16 cellular contexts compared by ENCODE assay signal in the genomic region with DNA sequence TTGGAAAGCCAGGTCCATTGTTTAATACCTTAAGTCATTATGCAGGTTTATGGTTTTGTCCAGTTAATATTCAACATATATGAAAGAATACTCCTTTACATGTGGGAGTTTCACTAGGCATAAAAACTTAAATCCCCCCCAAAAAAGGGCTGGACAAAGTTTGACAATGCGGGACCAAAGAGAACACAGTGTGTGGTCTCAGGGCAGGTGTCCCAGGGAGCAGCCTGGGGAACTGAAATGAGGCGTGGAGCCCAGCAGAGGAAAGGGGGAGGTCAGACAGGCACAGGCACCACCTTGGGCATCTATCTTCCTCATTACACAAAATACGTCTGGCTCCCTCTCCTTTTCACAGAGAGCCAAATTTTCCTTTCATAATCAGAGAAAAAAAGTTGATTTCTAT. TPM values are rescaled to one million over a fixed set of nuclear protein-coding genes. Genes with fewer than 3 reads are reported as not detected.
"Had no signal": no experiment of that assay in that cellular context is flagged by ENCODE, and none has a peak within 500 bp of the region (broad histone marks: within the 10 kb centered on the region; RNA-seq: fewer than 3 reads in every experiment).

No MANE protein-coding gene starts in this region.

- H3K4me1 ChIP-seq: ascending aorta, breast epithelium, spleen had no signal

- H3K27me3 ChIP-seq: ascending aorta, breast epithelium, spleen had no signal

- DNase-seq: activated CD4-positive, alpha-beta T cell treated with anti-CD3 and anti-CD28 coated beads, Interleukin-2, amount 50 U/mL, for 4 hours; activated gamma-delta T cell; dermis blood vessel endothelial cell; effector memory CD4-positive, alpha-beta T cell; foreskin fibroblast; hypothalamus; mesenchymal stem cell; naive thymus-derived CD8-positive, alpha-beta T cell; spleen; stimulated activated naive B cell treated with anti-CD40 and anti-IgM and Interleukin-4, amounts not matched to agents 10 μg/mL and 1 μg/mL and 100 μg/mL, for 72 hours; T-helper 2 cell; WERI-Rb-1 had no signal

- H3K36me3 ChIP-seq: ascending aorta, spleen, thoracic aorta, WERI-Rb-1 had no signal

- H3K4me3 ChIP-seq: ascending aorta, breast epithelium, spleen, thoracic aorta had no signal

- H3K27ac ChIP-seq: ascending aorta, breast epithelium, spleen, thoracic aorta, WERI-Rb-1 had no signal

- ATAC-seq: naive thymus-derived CD8-positive, alpha-beta T cell; sciatic nerve; stimulated activated naive B cell treated with anti-CD40 and anti-IgM and Interleukin-4, amounts not matched to agents 10 μg/mL and 1 μg/mL and 100 μg/mL, for 72 hours had no signal

- H3K9me3 ChIP-seq: ascending aorta, breast epithelium, spleen, thoracic aorta had no signal

RNA-seq across cellular contexts. Expression of gene PKP2, which starts 22.5 kb away (rescaled TPM):
- total RNA-seq: ascending aorta; naive thymus-derived CD8-positive, alpha-beta T cell had no signal
- polyA plus RNA-seq: naive thymus-derived CD8-positive, alpha-beta T cell had no signal
